1 cellular context compared by ENCODE assay signal in the genomic region with DNA sequence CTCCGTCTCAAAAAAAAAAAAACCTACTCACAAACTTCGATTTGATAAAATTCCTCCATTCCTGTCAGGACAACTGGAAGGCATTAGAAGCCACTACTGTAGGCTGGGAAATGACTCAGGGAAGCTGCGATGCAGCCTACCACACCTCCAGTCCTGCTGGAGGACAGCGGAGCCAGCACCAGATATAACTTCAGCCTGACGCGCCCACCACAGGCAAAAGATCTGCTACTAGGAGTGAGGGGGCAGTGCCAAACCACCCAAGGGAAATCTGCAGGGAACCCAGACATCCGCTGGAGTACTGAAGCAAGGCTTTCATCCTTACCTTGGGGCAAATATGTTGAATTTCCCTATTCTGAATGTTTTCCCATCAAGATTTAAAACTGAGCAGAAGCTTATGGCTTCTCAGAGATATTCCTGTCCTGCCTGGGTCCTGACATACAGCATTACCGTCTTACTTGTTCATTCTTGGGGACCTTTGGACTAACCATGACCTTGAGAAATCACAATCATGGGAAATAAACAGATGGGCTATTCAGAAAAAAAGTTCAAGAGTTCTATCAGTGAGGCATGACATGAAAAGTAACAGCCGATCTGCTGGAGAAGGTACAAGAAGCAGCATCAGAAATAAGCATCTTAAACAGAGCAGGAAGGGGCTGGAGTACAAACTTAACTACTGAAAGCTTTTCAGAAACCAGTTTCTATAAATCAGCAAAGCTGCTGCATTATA.
TF ChIP-seq lines count a peak whose summit lies in the region.

No MANE protein-coding gene starts in this region.

TF ChIP-seq in neural cell, 6 proteins besides CTCF, POLR2A, EP300 and RAD21 (continued from another document):
- TF ChIP-seq, protein P1, sequence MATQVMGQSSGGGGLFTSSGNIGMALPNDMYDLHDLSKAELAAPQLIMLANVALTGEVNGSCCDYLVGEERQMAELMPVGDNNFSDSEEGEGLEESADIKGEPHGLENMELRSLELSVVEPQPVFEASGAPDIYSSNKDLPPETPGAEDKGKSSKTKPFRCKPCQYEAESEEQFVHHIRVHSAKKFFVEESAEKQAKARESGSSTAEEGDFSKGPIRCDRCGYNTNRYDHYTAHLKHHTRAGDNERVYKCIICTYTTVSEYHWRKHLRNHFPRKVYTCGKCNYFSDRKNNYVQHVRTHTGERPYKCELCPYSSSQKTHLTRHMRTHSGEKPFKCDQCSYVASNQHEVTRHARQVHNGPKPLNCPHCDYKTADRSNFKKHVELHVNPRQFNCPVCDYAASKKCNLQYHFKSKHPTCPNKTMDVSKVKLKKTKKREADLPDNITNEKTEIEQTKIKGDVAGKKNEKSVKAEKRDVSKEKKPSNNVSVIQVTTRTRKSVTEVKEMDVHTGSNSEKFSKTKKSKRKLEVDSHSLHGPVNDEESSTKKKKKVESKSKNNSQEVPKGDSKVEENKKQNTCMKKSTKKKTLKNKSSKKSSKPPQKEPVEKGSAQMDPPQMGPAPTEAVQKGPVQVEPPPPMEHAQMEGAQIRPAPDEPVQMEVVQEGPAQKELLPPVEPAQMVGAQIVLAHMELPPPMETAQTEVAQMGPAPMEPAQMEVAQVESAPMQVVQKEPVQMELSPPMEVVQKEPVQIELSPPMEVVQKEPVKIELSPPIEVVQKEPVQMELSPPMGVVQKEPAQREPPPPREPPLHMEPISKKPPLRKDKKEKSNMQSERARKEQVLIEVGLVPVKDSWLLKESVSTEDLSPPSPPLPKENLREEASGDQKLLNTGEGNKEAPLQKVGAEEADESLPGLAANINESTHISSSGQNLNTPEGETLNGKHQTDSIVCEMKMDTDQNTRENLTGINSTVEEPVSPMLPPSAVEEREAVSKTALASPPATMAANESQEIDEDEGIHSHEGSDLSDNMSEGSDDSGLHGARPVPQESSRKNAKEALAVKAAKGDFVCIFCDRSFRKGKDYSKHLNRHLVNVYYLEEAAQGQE (IDR thresholded peaks at IDR 0.05; ENCODE audit: borderline replicate concordance) = no peak
TF ChIP-seq in neural cell: peak in this region for 0.
